In the genomic region with DNA sequence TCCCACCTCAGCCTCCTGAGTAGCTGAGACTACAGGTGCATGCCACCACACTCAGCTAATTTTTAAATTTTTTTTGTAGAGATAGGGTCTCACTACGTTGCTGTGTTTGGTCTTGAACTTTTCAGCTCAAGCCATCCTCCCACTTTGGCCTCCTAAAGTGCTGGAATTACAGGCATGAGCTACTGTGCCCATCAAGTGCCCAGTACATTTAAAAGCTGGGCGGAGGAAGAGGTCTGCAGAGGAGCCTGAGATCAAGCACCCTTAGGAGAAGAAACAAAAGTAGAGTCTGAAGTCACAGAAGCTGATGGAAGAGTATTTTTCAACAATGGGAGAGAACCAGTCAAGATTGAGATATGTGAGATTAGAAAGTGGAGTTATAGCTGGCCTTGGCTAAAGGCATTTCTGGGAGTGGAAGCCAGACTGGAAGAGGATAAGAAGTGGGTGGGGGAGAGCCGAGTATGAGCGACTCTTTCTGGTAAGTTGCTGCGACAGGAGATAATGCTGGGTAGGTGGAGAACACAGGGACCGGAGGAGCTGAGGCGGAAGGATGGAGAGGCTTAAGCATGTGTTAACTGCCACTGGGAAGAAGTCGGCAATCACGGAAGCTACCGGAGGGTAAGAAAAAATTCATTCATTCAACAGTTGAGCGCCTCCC, we compare ENCODE assay signal across 1 cellular context.
TF ChIP-seq lines count a peak whose summit lies in the region.

No MANE protein-coding gene starts in this region.

TF ChIP-seq in HepG2, 621 proteins besides CTCF, POLR2A, EP300 and RAD21 (continued from another document):
- TF ChIP-seq, protein P1, sequence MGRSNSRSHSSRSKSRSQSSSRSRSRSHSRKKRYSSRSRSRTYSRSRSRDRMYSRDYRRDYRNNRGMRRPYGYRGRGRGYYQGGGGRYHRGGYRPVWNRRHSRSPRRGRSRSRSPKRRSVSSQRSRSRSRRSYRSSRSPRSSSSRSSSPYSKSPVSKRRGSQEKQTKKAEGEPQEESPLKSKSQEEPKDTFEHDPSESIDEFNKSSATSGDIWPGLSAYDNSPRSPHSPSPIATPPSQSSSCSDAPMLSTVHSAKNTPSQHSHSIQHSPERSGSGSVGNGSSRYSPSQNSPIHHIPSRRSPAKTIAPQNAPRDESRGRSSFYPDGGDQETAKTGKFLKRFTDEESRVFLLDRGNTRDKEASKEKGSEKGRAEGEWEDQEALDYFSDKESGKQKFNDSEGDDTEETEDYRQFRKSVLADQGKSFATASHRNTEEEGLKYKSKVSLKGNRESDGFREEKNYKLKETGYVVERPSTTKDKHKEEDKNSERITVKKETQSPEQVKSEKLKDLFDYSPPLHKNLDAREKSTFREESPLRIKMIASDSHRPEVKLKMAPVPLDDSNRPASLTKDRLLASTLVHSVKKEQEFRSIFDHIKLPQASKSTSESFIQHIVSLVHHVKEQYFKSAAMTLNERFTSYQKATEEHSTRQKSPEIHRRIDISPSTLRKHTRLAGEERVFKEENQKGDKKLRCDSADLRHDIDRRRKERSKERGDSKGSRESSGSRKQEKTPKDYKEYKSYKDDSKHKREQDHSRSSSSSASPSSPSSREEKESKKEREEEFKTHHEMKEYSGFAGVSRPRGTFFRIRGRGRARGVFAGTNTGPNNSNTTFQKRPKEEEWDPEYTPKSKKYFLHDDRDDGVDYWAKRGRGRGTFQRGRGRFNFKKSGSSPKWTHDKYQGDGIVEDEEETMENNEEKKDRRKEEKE (IDR thresholded peaks at IDR 0.05), result no peak
- TF ChIP-seq NFRKB (IDR thresholded peaks at IDR 0.05) (no peak), ZNF224 (CRISPR knock-in tag; IDR thresholded peaks at IDR 0.05) (0 out of 2 replicates have a peak, but pooled peaks have one; percentile 3), LBX2 (CRISPR knock-in tag; IDR thresholded peaks at IDR 0.05; ENCODE audit: borderline replicate concordance) (0 out of 2 replicates have a peak, but pooled peaks have one; percentile 2), ZBTB38 (CRISPR knock-in tag; IDR thresholded peaks at IDR 0.05) (no peak), ZNF841 (CRISPR knock-in tag; IDR thresholded peaks at IDR 0.05; ENCODE audit: borderline replicate concordance) (no peak), ZNF34 (CRISPR knock-in tag; IDR thresholded peaks at IDR 0.05; ENCODE audit: borderline replicate concordance) (no peak), PAX8 (CRISPR knock-in tag; IDR thresholded peaks at IDR 0.05; ENCODE audit: borderline replicate concordance) (no peak), ZNF264 (CRISPR knock-in tag; IDR thresholded peaks at IDR 0.05) (no peak), SOX6 (IDR thresholded peaks at IDR 0.05) (no peak), SOX6 (CRISPR knock-in tag; IDR thresholded peaks at IDR 0.05) (no peak), ZNF570 (CRISPR knock-in tag; IDR thresholded peaks at IDR 0.05; ENCODE audit: borderline replicate concordance) (no peak)
TF ChIP-seq in HepG2: peak in this region for 10.
